9 cellular contexts compared by ENCODE assay signal in genomic region chr20:32672315-32672981, GRCh38. TPM values are rescaled to one million over a fixed set of nuclear protein-coding genes. Genes with fewer than 3 reads are reported as not detected.
DNase-seq lines count a peak whose midpoint lies in the region; ATAC-seq, FAIRE-seq and TF ChIP-seq lines count a peak whose summit lies in the region.
"Had no signal": no experiment of that assay in that cellular context is flagged by ENCODE, and none has a peak within 500 bp of the region (broad histone marks: within the 10 kb centered on the region; RNA-seq: fewer than 3 reads in every experiment).

No MANE protein-coding gene starts in this region.

- H3K14ac ChIP-seq in H1 (ENCODE audit: insufficient read length), result no peak overlapping the region

- peak overlapping the region; percentile 4 for H4K5ac ChIP-seq in H1 (ENCODE audit: insufficient read length, low read depth, low read length)

- peak overlapping the region; percentile 6; the same call in 1 of the 2 replicates for H2BK20ac ChIP-seq in H1 (ENCODE audit: low read length)

- H3K23me2 ChIP-seq in H1 (ENCODE audit: low read depth, low read length), result no peaks in the 10 kb centered on the region

- H4K20me1 ChIP-seq in H1 (replicated peaks in 1 of 2; ENCODE audit: control insufficient read depth in 1 of 2, insufficient read depth in 2 of 2, low read length in 2 of 2), result no peaks in the 10 kb centered on the region

- no peaks in the 10 kb centered on the region for H3K9me3 ChIP-seq in H1 (ENCODE audit: insufficient read depth in 2 of 2, low read depth in 1 of 2, low read length in 1 of 2)
- H3K9me3 ChIP-seq in effector memory CD4-positive, alpha-beta T cell (ENCODE audit: control insufficient read depth, low read length), result no peaks in the 10 kb centered on the region
- H3K9me3 ChIP-seq: right atrium auricular region had no signal

- WGBS in H1 (ENCODE audit: extremely low coverage in 1 of 2, insufficient coverage in 1 of 2, insufficient read length in 1 of 2, insufficient replicate concordance in 2 of 2, low coverage in 1 of 2, low lambda C conversion rate in 2 of 2, missing lambda C conversion rate in 1 of 2), 2 experiments, result 86% methylated on average over 3 of the region's 3 CpGs; no CpG with 5 or more reads in 1 of the 2 experiments

- H4K8ac ChIP-seq in H1 (ENCODE audit: extremely low read depth, insufficient read depth, low read length), result peak overlapping the region; percentile 72

- H4K91ac ChIP-seq in H1 (replicated peaks; ENCODE audit: insufficient read length, low read length), result peak overlapping the region; percentile 74

- ATAC-seq in GM19397 (IDR thresholded peaks at IDR 0.05; ENCODE audit: unreplicated experiment), result peak; percentile 16
- ATAC-seq in HG03025 (IDR thresholded peaks at IDR 0.05; ENCODE audit: low FRiP score, unreplicated experiment), result no peak

- H2AFZ ChIP-seq in H1 (ENCODE audit: low read length), result no peak overlapping the region

- no peak for TF ChIP-seq RAD21 in H1 (IDR thresholded peaks at IDR 0.05 in 1 of 2, conservative IDR thresholded peaks at IDR 0.05 in 1 of 2; ENCODE audit: low read depth in 2 of 2, low read length in 2 of 2)

- H2BK120ac ChIP-seq in H1 (replicated peaks; ENCODE audit: low read depth, low read length), result peak overlapping the region; percentile 15

- H3K9ac ChIP-seq in H1 (replicated peaks in 1 of 4; ENCODE audit: extremely low read depth in 1 of 4, low read depth in 3 of 4, low read length in 3 of 4), result no peak overlapping the region

- H3K56ac ChIP-seq in H1 (replicated peaks; ENCODE audit: insufficient read length, low read depth, low read length), result no peak overlapping the region

- H3K4me3 ChIP-seq in H1 (ENCODE audit: extremely low read depth in 1 of 4, insufficient read depth in 2 of 4, low read depth in 3 of 4, low read length in 4 of 4), result no peak overlapping the region
- no peak overlapping the region for H3K4me3 ChIP-seq in effector memory CD4-positive, alpha-beta T cell (ENCODE audit: insufficient read depth, low read depth, low read length, poor library complexity, severe bottlenecking)
- H3K4me3 ChIP-seq: right atrium auricular region had no signal

- CTCF ChIA-PET in H1 (lab: Charles Lee; ENCODE audit: partially characterized antibody), result interaction anchor here (0.6 to 11.9 kb wide), 14 partner anchors 8 to 321 kb away, joined by 3 to 221 read pairs (median 6); partner anchors contain the start of gene COMMD7

- no peak overlapping the region for H2AK5ac ChIP-seq in H1 (ENCODE audit: low read depth, low read length)

- no peaks in the 10 kb centered on the region for H3K36me3 ChIP-seq in H1 (ENCODE audit: control insufficient read depth in 2 of 4, insufficient read depth in 4 of 4, low read length in 3 of 4)
- no peaks in the 10 kb centered on the region for H3K36me3 ChIP-seq in effector memory CD4-positive, alpha-beta T cell (ENCODE audit: control insufficient read depth, insufficient read depth, low read length)
- H3K36me3 ChIP-seq: right atrium auricular region had no signal

- peak overlapping the region; percentile 74 for H3K4ac ChIP-seq in H1 (replicated peaks; ENCODE audit: insufficient read length, low read depth, low read length)

- no peak overlapping the region for H2BK15ac ChIP-seq in H1 (ENCODE audit: low read length)

- no peak overlapping the region for H3K23ac ChIP-seq in H1 (ENCODE audit: insufficient read length)

- TF ChIP-seq POLR2A in H1 (IDR thresholded peaks at IDR 0.05; ENCODE audit: control extremely low read depth in 1 of 2, low read depth in 2 of 2, low read length in 2 of 2), result no peak

- H3K4me1 ChIP-seq in H1 (replicated peaks in 1 of 4; ENCODE audit: control insufficient read depth in 3 of 4, insufficient read depth in 4 of 4, low read length in 3 of 4), result peaks cover 4 to 15% (median 14%) of the 10 kb centered on the region in 4 experiments
- no peaks in the 10 kb centered on the region for H3K4me1 ChIP-seq in effector memory CD4-positive, alpha-beta T cell (ENCODE audit: control insufficient read depth, insufficient read depth, low read length, poor library complexity, severe bottlenecking)
- H3K4me1 ChIP-seq: right atrium auricular region had no signal

- DNase-seq in AML-193 (lab: John Stamatoyannopoulos, UW) (peak; percentile 79 to 81), MV-4-11 (lab: John Stamatoyannopoulos, UW) (peak; percentile 97), H1 (ENCODE audit: low read depth in 1 of 2, low spot score in 2 of 2) (no peak), OCI-M2 (lab: John Stamatoyannopoulos, UW; ENCODE audit: unreplicated experiment) (no peak)
- no peak for DNase-seq in stimulated activated CD4-positive, alpha-beta T cell treated with anti-CD3 and anti-CD28 coated beads, Interleukin-12 subunit alpha, Interleukin-12 subunit beta, amount 100 ng/mL, for 4 hours
- no peak for DNase-seq in effector memory CD4-positive, alpha-beta T cell

- no peak for FAIRE-seq in H1 (lab: Jason Lieb, UNC)

- no peaks in the 10 kb centered on the region for H3K79me1 ChIP-seq in H1 (ENCODE audit: low read depth, low read length)

- peak overlapping the region; percentile 63; the same call in 1 of the 2 replicates for H2BK12ac ChIP-seq in H1 (ENCODE audit: low read depth, low read length)

- POLR2A ChIA-PET in H1 (lab: Charles Lee; ENCODE audit: partially characterized antibody), result interaction anchor here (0.6 to 3.2 kb wide), 5 partner anchors 35 to 211 kb away, joined by 3 to 29 read pairs (median 3); partner anchors contain the start of gene DNMT3B

- TF ChIP-seq CTCF in H1 (IDR thresholded peaks at IDR 0.05; ENCODE audit: control extremely low read depth in 1 of 3, insufficient read depth in 1 of 3, low read depth in 1 of 3, low read length in 3 of 3), result no peak

- no peak overlapping the region for H3K4me2 ChIP-seq in H1 (ENCODE audit: insufficient read depth in 1 of 2, low read depth in 2 of 2, low read length in 2 of 2)

- TF ChIP-seq EP300 in H1 (IDR thresholded peaks at IDR 0.05; ENCODE audit: borderline replicate concordance in 1 of 2, low read depth in 2 of 2, low read length in 2 of 2), result no peak

- peak overlapping the region; percentile 28; the same call in 1 of the 2 replicates for H2BK5ac ChIP-seq in H1 (ENCODE audit: low read depth, low read length)

- H3K27me3 ChIP-seq in H1 (replicated peaks in 1 of 4; ENCODE audit: control insufficient read depth in 3 of 4, extremely low read depth in 1 of 4, insufficient read depth in 3 of 4, low read length in 3 of 4), result no peaks in the 10 kb centered on the region
- no peaks in the 10 kb centered on the region for H3K27me3 ChIP-seq in effector memory CD4-positive, alpha-beta T cell (replicated peaks; ENCODE audit: control insufficient read depth, insufficient read depth, low read length, poor library complexity, severe bottlenecking)
- H3K27me3 ChIP-seq: right atrium auricular region had no signal

- H3K18ac ChIP-seq in H1 (ENCODE audit: extremely low read depth, low read length), result peak overlapping the region; percentile 81

- H3K27ac ChIP-seq in H1 (ENCODE audit: low read depth, low read length), result no peak overlapping the region
- H3K27ac ChIP-seq in effector memory CD4-positive, alpha-beta T cell (ENCODE audit: insufficient read depth, low read length, poor library complexity, severe bottlenecking), result no peak overlapping the region
- H3K27ac ChIP-seq: right atrium auricular region had no signal

- H3K79me2 ChIP-seq in H1 (ENCODE audit: control insufficient read depth in 1 of 2, insufficient read depth in 2 of 2, low read length in 2 of 2), result peaks cover 0 to 9% of the 10 kb centered on the region in 2 experiments; a peak in 1 of 4 replicates

TF ChIP-seq in H1, 55 proteins besides CTCF, POLR2A, EP300 and RAD21:
- peak; percentile 22; the same call in 1 of the 2 replicates for TF ChIP-seq CEBPB (IDR thresholded peaks at IDR 0.05; ENCODE audit: low read depth, low read length)
- TF ChIP-seq EZH2 (IDR thresholded peaks at IDR 0.05; ENCODE audit: low read depth, low read length, severe bottlenecking), result no peak

RNA-seq across cellular contexts. Expression of gene C20orf203, which starts 1.3 kb away (rescaled TPM):
- not detected in 2 replicates for total RNA-seq in H1 (2021; fragmentation: NEBNext Ultra II Directional; extraction: Animal tissue kit (Norgen Biotek cat#: 25700))
- polyA plus RNA-seq in H1 (2011; rRNA removed), result 0.03 and 0.08 TPM in 2 replicates
- 0.06 TPM for polyA plus RNA-seq in H1 (2011; cell fraction: cytosol; rRNA removed)
- polyA plus RNA-seq in H1 (2011; cell fraction: nucleus; rRNA removed), result 0.26 TPM
- 0.06 to 0.12 TPM in 2 of 4 replicates, not detected in the others for polyA plus RNA-seq in H1 (2012, experiment 1 of 2)
- polyA plus RNA-seq in H1 (2012, experiment 2 of 2), result not detected
- polyA plus RNA-seq in H1 (2013, experiment 1 of 2), result 0.08 TPM
- polyA plus RNA-seq in H1 (2013, experiment 2 of 2), result 0.02 TPM
- 0.06 and 0.22 TPM in 2 replicates for polyA minus RNA-seq in H1 (2011; rRNA and poly(A)+ RNA removed)
- not detected for polyA minus RNA-seq in H1 (2011; cell fraction: cytosol; rRNA and poly(A)+ RNA removed)
- polyA minus RNA-seq in H1 (2011; cell fraction: nucleus; rRNA and poly(A)+ RNA removed), result 0.40 TPM
- total RNA-seq: right atrium auricular region had no signal

Comparison
In these comparisons a context has a peak if more than half of its experiments do, and no peak if none do; other contexts are left out.
1. DNase-seq: peak in AML-193 (2 of 2) and MV-4-11 (single experiment); none in H1 (0 of 2), OCI-M2 (single experiment), stimulated activated CD4-positive, alpha-beta T cell treated with anti-CD3 and anti-CD28 coated beads, Interleukin-12 subunit alpha, Interleukin-12 subunit beta, amount 100 ng/mL, for 4 hours (single experiment) and effector memory CD4-positive, alpha-beta T cell (0 of 3).